ENCODE assay signal across 2 cellular contexts in genomic region chr1:223653015-223653414, GRCh38.
TF ChIP-seq lines count a peak whose summit lies in the region.

No MANE protein-coding gene starts in this region.

TF ChIP-seq in A549, 52 proteins besides CTCF, POLR2A, EP300 and RAD21 (continued from another document):
- TF ChIP-seq REST (IDR thresholded peaks at IDR 0.05): no peak
- TF ChIP-seq RFX5 (IDR thresholded peaks at IDR 0.05): no peak
- no peak for TF ChIP-seq FOXS1 (CRISPR knock-in tag; IDR thresholded peaks at IDR 0.05)
- no peak for TF ChIP-seq E2F6 (IDR thresholded peaks at IDR 0.05; ENCODE audit: borderline replicate concordance, low read depth)

TF ChIP-seq in SK-N-SH treated with all-trans-retinoic acid at 6 μM for 48 hours, 23 proteins besides CTCF, POLR2A, EP300 and RAD21 (continued from another document):
- TF ChIP-seq POU6F1 (CRISPR knock-in tag; IDR thresholded peaks at IDR 0.05; ENCODE audit: borderline replicate concordance, low read depth) (no peak), OSR1 (CRISPR knock-in tag; IDR thresholded peaks at IDR 0.05) (no peak), ZC3H10 (CRISPR knock-in tag; IDR thresholded peaks at IDR 0.05) (no peak), TCF4 (CRISPR knock-in tag; IDR thresholded peaks at IDR 0.05; ENCODE audit: borderline replicate concordance) (no peak), ZFP30 (CRISPR knock-in tag; IDR thresholded peaks at IDR 0.05) (no peak), ZNF565 (CRISPR knock-in tag; conservative IDR thresholded peaks at IDR 0.05; ENCODE audit: low read depth) (no peak), CSRNP3 (CRISPR knock-in tag; IDR thresholded peaks at IDR 0.05) (no peak), RARB (CRISPR knock-in tag; IDR thresholded peaks at IDR 0.05) (no peak), PATZ1 (CRISPR knock-in tag; IDR thresholded peaks at IDR 0.05; ENCODE audit: borderline replicate concordance) (no peak), ZFP3 (CRISPR knock-in tag; IDR thresholded peaks at IDR 0.05) (no peak), CREB5 (CRISPR knock-in tag; IDR thresholded peaks at IDR 0.05; ENCODE audit: low read depth) (no peak), ARNTL (CRISPR knock-in tag; IDR thresholded peaks at IDR 0.05; ENCODE audit: borderline replicate concordance, low read depth) (no peak), GLIS3 (CRISPR knock-in tag; IDR thresholded peaks at IDR 0.05) (no peak)
